35 cellular contexts compared by ENCODE assay signal in the genomic region with DNA sequence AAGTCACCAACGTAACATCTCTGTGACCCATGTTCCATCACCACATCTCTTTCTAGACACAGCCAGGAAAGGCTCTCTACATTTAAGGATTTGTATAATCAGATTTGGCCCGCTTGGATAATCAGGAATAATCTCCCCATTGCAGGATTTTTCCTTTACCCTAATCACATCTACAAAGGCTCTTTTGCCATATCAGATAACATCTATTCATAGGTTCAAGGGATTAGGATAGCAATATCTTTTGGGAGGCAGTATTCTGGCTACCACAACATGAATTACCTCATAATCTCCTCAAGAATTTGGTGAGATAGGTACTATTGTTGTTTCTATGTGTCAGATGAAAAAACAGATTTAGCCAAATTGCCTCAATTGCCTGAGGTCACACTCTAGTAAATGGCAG.
DNase-seq lines count a peak whose midpoint lies in the region; TF ChIP-seq lines count a peak whose summit lies in the region.
"Had no signal": no experiment of that assay in that cellular context is flagged by ENCODE, and none has a peak within 500 bp of the region (broad histone marks: within the 10 kb centered on the region; RNA-seq: fewer than 3 reads in every experiment).

No MANE protein-coding gene starts in this region.

- no peak overlapping the region for H2AK5ac ChIP-seq in mesendoderm (ENCODE audit: low read length)
- H2AK5ac ChIP-seq in mesenchymal stem cell (ENCODE audit: low read length, severe bottlenecking): no peak overlapping the region

- no peaks in the 10 kb centered on the region for H3K36me3 ChIP-seq in mesendoderm (ENCODE audit: control insufficient read depth, insufficient read depth, low read length)
- no peaks in the 10 kb centered on the region for H3K36me3 ChIP-seq in neural progenitor cell
- H3K36me3 ChIP-seq in mesenchymal stem cell (ENCODE audit: control insufficient read depth in 1 of 2, insufficient read depth in 2 of 2, low read depth in 1 of 2, low read length in 2 of 2): no peaks in the 10 kb centered on the region
- H3K36me3 ChIP-seq: BE2C; BLaER1; BLaER1 treated with 17β-estradiol and CSF1 and Interleukin-3, amounts not matched to agents 10 nM and 100 nM had no signal

- TF ChIP-seq CTCF in neural progenitor cell (IDR thresholded peaks at IDR 0.05) (no peak), retinal pigment epithelial cell (conservative IDR thresholded peaks at IDR 0.05; ENCODE audit: low read depth, low read length) (no peak)

- H3K9me3 Mint-ChIP-seq in neural progenitor cell: no peaks in the 10 kb centered on the region
- H3K9me3 Mint-ChIP-seq: CD14-positive monocyte; CD4-positive, alpha-beta memory T cell; CD4-positive, alpha-beta T cell; CD4-positive, CD25-positive, alpha-beta regulatory T cell; CD8-positive, alpha-beta memory T cell; CD8-positive, alpha-beta T cell had no signal

- H3K18ac ChIP-seq in mesendoderm (ENCODE audit: low read length): peak overlapping the region; percentile 22
- H3K18ac ChIP-seq in mesenchymal stem cell (ENCODE audit: low read depth in 1 of 2, low read length in 2 of 2): no peak overlapping the region

- H3K56ac ChIP-seq in mesendoderm (ENCODE audit: low read length): no peak overlapping the region

- no CpG with 5 or more reads among the region's 2 CpGs for WGBS in mesendoderm (ENCODE audit: extremely low coverage, insufficient coverage, low lambda C conversion rate)
- 83% methylated on average over 2 of the region's 2 CpGs for WGBS in mesenchymal stem cell

- no peak overlapping the region for H3K27ac Mint-ChIP-seq in neural progenitor cell
- H3K27ac Mint-ChIP-seq: B cell; CD14-positive monocyte; CD4-positive, alpha-beta memory T cell; CD4-positive, alpha-beta T cell; CD4-positive, CD25-positive, alpha-beta regulatory T cell; CD8-positive, alpha-beta memory T cell; CD8-positive, alpha-beta T cell had no signal

- H3K27ac ChIP-seq in mesendoderm (ENCODE audit: low read depth, low read length): no peak overlapping the region
- no peak overlapping the region for H3K27ac ChIP-seq in neural progenitor cell
- H3K27ac ChIP-seq in mesenchymal stem cell (ENCODE audit: low read length, poor library complexity, severe bottlenecking): no peak overlapping the region
- H3K27ac ChIP-seq: 22Rv1; A549; BLaER1; BLaER1 treated with 17β-estradiol and CSF1 and Interleukin-3, amounts not matched to agents 10 nM and 100 nM; C4-2B had no signal

- H3K27me3 ChIP-seq in mesendoderm (ENCODE audit: insufficient read depth, low read length, poor library complexity) (no peaks in the 10 kb centered on the region), neural progenitor cell (no peaks in the 10 kb centered on the region), mesenchymal stem cell (ENCODE audit: control insufficient read depth in 1 of 2, insufficient read depth in 1 of 2, low read length in 2 of 2) (peaks cover 11 to 22% of the 10 kb centered on the region in 2 experiments)
- H3K27me3 ChIP-seq: BE2C; BLaER1; BLaER1 treated with 17β-estradiol and CSF1 and Interleukin-3, amounts not matched to agents 10 nM and 100 nM had no signal

- no peak overlapping the region for H4K91ac ChIP-seq in mesenchymal stem cell (ENCODE audit: low read length)

- peaks cover 3% of the 10 kb centered on the region for H3K27me3 Mint-ChIP-seq in neural progenitor cell (ENCODE audit: insufficient read depth, low read depth)

- H3K4ac ChIP-seq in mesendoderm (ENCODE audit: low read depth, low read length) (no peak overlapping the region), mesenchymal stem cell (ENCODE audit: low read depth in 1 of 2, low read length in 2 of 2) (no peak overlapping the region)

- H3K14ac ChIP-seq in mesenchymal stem cell (ENCODE audit: low read length in 2 of 2): no peak overlapping the region

- DNase-seq in NCI-H82 (lab: John Stamatoyannopoulos, UW) (peak; percentile 56), NCI-H82 treated with DMSO at 0.1 percent for 48 hours (lab: John Stamatoyannopoulos, UW; ENCODE audit: unreplicated experiment) (no peak), mesendoderm (peak; percentile 85), neural progenitor cell (ENCODE audit: low spot score) (peak; percentile 20), retinal pigment epithelial cell (ENCODE audit: low read depth) (peak; percentile 55), NCI-H1092 treated with DMSO at 0.1 percent for 48 hours (lab: John Stamatoyannopoulos, UW) (no peak), hypothalamus (lab: John Stamatoyannopoulos, UW) (no peak), mesenchymal stem cell (no peak)
- DNase-seq: 8988T; ACHN; AML-193; BE2C; C1 segment of cervical spinal cord; Caco-2; Calu3; CD4-positive, alpha-beta memory T cell; CD4-positive, alpha-beta T cell; CD4-positive, CD25-positive, alpha-beta regulatory T cell; CD8-positive, alpha-beta memory T cell; CD8-positive, alpha-beta T cell; COR-L47; DMS 273 treated with DMSO at 0.1 percent for 48 hours; DMS153; DMS53; DMS79; DMS79 treated with DMSO at 0.1 percent for 48 hours; DND-41; EL had no signal

- H2BK15ac ChIP-seq in mesendoderm (replicated peaks; ENCODE audit: low read depth): no peak overlapping the region
- no peak overlapping the region for H2BK15ac ChIP-seq in mesenchymal stem cell (ENCODE audit: low read depth, poor library complexity, severe bottlenecking)

- H2AFZ ChIP-seq in neural progenitor cell (replicated peaks) (no peak overlapping the region), mesenchymal stem cell (ENCODE audit: low read depth, low read length) (no peak overlapping the region)

- H3K23ac ChIP-seq in mesendoderm (ENCODE audit: low read length) (no peak overlapping the region), mesenchymal stem cell (ENCODE audit: low read length in 2 of 2) (no peak overlapping the region)

- no peak overlapping the region for H3K4me2 ChIP-seq in mesendoderm (ENCODE audit: low read length)
- H3K4me2 ChIP-seq in neural progenitor cell: no peak overlapping the region
- H3K4me2 ChIP-seq in mesenchymal stem cell (ENCODE audit: low read length, poor library complexity, severe bottlenecking): no peak overlapping the region
- H3K4me2 ChIP-seq: A549; BLaER1; BLaER1 treated with 17β-estradiol and CSF1 and Interleukin-3, amounts not matched to agents 10 nM and 100 nM had no signal

- H3K79me2 ChIP-seq in mesendoderm (ENCODE audit: control insufficient read depth, insufficient read depth, low read length): no peaks in the 10 kb centered on the region
- no peaks in the 10 kb centered on the region for H3K79me2 ChIP-seq in neural progenitor cell (ENCODE audit: low read depth)

- no peak overlapping the region for H4K5ac ChIP-seq in mesendoderm (ENCODE audit: low read length)

- no peak overlapping the region for H2BK12ac ChIP-seq in mesenchymal stem cell (ENCODE audit: low read length in 2 of 2)

- no peak overlapping the region for H3K4me3 Mint-ChIP-seq in neural progenitor cell
- H3K4me3 Mint-ChIP-seq: B cell; CD14-positive monocyte; CD4-positive, alpha-beta memory T cell; CD4-positive, alpha-beta T cell; CD4-positive, CD25-positive, alpha-beta regulatory T cell; CD8-positive, alpha-beta memory T cell; CD8-positive, alpha-beta T cell had no signal

- H3K9me3 ChIP-seq in neural progenitor cell (ENCODE audit: low read depth) (no peaks in the 10 kb centered on the region), mesenchymal stem cell (ENCODE audit: control insufficient read depth, low read length) (no peaks in the 10 kb centered on the region)
- H3K9me3 ChIP-seq: A549; BE2C; BLaER1; BLaER1 treated with 17β-estradiol and CSF1 and Interleukin-3, amounts not matched to agents 10 nM and 100 nM; Caco-2 had no signal

- peaks cover 6% of the 10 kb centered on the region for H3K4me1 ChIP-seq in mesendoderm (ENCODE audit: control insufficient read depth, low read depth, low read length)
- no peaks in the 10 kb centered on the region for H3K4me1 ChIP-seq in neural progenitor cell
- H3K4me1 ChIP-seq in mesenchymal stem cell (ENCODE audit: control insufficient read depth, insufficient read depth, low read depth, low read length): no peaks in the 10 kb centered on the region
- H3K4me1 ChIP-seq: A549, BE2C, Caco-2 had no signal

- H4K8ac ChIP-seq in mesendoderm (ENCODE audit: low read depth, low read length) (no peak overlapping the region), mesenchymal stem cell (ENCODE audit: low read length) (no peak overlapping the region)

- H2BK120ac ChIP-seq in mesendoderm (ENCODE audit: low read depth, low read length) (no peak overlapping the region), mesenchymal stem cell (ENCODE audit: low read depth, low read length) (no peak overlapping the region)

- H3K4me1 Mint-ChIP-seq in neural progenitor cell: no peaks in the 10 kb centered on the region
- H3K4me1 Mint-ChIP-seq: B cell; CD4-positive, alpha-beta memory T cell; CD4-positive, CD25-positive, alpha-beta regulatory T cell; CD8-positive, alpha-beta memory T cell had no signal

- H3K4me3 ChIP-seq in mesendoderm (ENCODE audit: low read length): no peak overlapping the region
- H3K4me3 ChIP-seq in neural progenitor cell: no peak overlapping the region
- H3K4me3 ChIP-seq in retinal pigment epithelial cell (ENCODE audit: low read length): no peak overlapping the region
- H3K4me3 ChIP-seq in mesenchymal stem cell (ENCODE audit: insufficient read depth in 1 of 2, low read depth in 1 of 2, low read length in 2 of 2): no peak overlapping the region
- H3K4me3 ChIP-seq: A549; BLaER1; BLaER1 treated with 17β-estradiol and CSF1 and Interleukin-3, amounts not matched to agents 10 nM and 100 nM had no signal

- no peak overlapping the region for H2BK5ac ChIP-seq in mesendoderm (ENCODE audit: low read length)
- no peak overlapping the region for H2BK5ac ChIP-seq in mesenchymal stem cell (ENCODE audit: low read depth, low read length, poor library complexity, severe bottlenecking)

- no peaks in the 10 kb centered on the region for H3F3A ChIP-seq in neural progenitor cell (ENCODE audit: low read depth)

- no peak overlapping the region for H3K9ac ChIP-seq in mesendoderm (ENCODE audit: low read length)
- no peak overlapping the region for H3K9ac ChIP-seq in neural progenitor cell
- H3K9ac ChIP-seq in mesenchymal stem cell (ENCODE audit: low read length): no peak overlapping the region
- H3K9ac ChIP-seq: BLaER1; BLaER1 treated with 17β-estradiol and CSF1 and Interleukin-3, amounts not matched to agents 10 nM and 100 nM had no signal

- H3K79me1 ChIP-seq in mesendoderm (ENCODE audit: low read length) (no peaks in the 10 kb centered on the region), mesenchymal stem cell (replicated peaks; ENCODE audit: low read length, poor library complexity, severe bottlenecking) (no peaks in the 10 kb centered on the region)

- no peaks in the 10 kb centered on the region for H3K36me3 Mint-ChIP-seq in neural progenitor cell
- H3K36me3 Mint-ChIP-seq: CD14-positive monocyte; CD4-positive, alpha-beta memory T cell; CD4-positive, CD25-positive, alpha-beta regulatory T cell; CD8-positive, alpha-beta memory T cell; CD8-positive, alpha-beta T cell had no signal

- no peaks in the 10 kb centered on the region for H4K20me1 ChIP-seq in neural progenitor cell (ENCODE audit: low read depth)
- H4K20me1 ChIP-seq: BLaER1; BLaER1 treated with 17β-estradiol and CSF1 and Interleukin-3, amounts not matched to agents 10 nM and 100 nM had no signal

Comparison
In these comparisons a context has a peak if more than half of its experiments do, and no peak if none do; other contexts are left out.
1. DNase-seq: peak in NCI-H82 (single experiment), mesendoderm (single experiment), neural progenitor cell (single experiment) and retinal pigment epithelial cell (single experiment); none in NCI-H82 treated with DMSO at 0.1 percent for 48 hours (single experiment), NCI-H1092 treated with DMSO at 0.1 percent for 48 hours (single experiment), hypothalamus (0 of 51) and mesenchymal stem cell (single experiment).